Comparison of ENCODE assay signal across 10 cellular contexts in the genomic region with DNA sequence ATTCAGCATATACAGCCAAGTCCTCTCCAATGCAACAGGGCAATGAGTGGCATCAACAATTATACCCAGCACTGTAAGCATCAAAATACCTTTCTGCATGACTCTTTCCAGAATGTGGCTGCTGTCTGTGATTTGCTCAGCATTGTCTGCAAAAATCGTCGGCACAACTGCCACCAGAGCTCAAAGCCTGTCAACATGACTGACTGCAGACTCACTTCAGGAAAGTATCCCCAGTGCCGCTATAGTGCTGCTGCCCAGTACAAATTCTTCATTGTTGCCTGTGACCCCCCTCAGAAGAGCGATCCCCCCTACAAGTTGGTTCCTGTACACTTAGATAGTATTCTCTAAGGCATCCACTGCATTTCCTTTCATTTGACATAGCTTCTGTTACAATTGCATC. TPM values are rescaled to one million over a fixed set of nuclear protein-coding genes. Genes with fewer than 3 reads are reported as not detected.
DNase-seq lines count a peak whose midpoint lies in the region; ATAC-seq, FAIRE-seq and TF ChIP-seq lines count a peak whose summit lies in the region.
"Had no signal": no experiment of that assay in that cellular context is flagged by ENCODE, and none has a peak within 500 bp of the region (broad histone marks: within the 10 kb centered on the region; RNA-seq: fewer than 3 reads in every experiment).

No MANE protein-coding gene starts in this region.

- H3K4me1 ChIP-seq in skeletal muscle tissue (ENCODE audit: control insufficient read depth in 3 of 3, insufficient read depth in 3 of 3, low read length in 3 of 3) = no peaks in the 10 kb centered on the region

- no peak for TF ChIP-seq CTCF in WTC11 (IDR thresholded peaks at IDR 0.05)

- peak overlapping the region in 2 of 3 donors; percentile 40 to 46 for H3K4me3 ChIP-seq in skeletal muscle tissue (ENCODE audit: low read length in 3 of 3)

- FAIRE-seq in GM12892 (lab: Jason Lieb, UNC) = peak; percentile 94
- FAIRE-seq: bronchial epithelial cell had no signal

- POLR2A ChIA-PET in WTC11 (lab: Charles Lee) = no interaction called here

- H3K4me3 Mint-ChIP-seq in WTC11 = no peak overlapping the region; the same call in 1 of the 2 replicates

- intact Hi-C loops in left ventricle myocardium superior (cut with micrococcal nuclease) = no loop called here

- 0 out of 2 replicates have a peak, but pooled peaks have one; percentile 28 for TF ChIP-seq POLR2A in GM12892 (IDR thresholded peaks at IDR 0.05; ENCODE audit: low read depth, low read length)

- H3K36me3 Mint-ChIP-seq in WTC11 = no peaks in the 10 kb centered on the region

- H3K36me3 ChIP-seq in skeletal muscle tissue (ENCODE audit: control insufficient read depth in 3 of 3, insufficient read depth in 3 of 3, low read length in 3 of 3) = no peaks in the 10 kb centered on the region

- CTCF ChIA-PET in WTC11 (lab: Charles Lee) = interaction anchor here (0.8 to 2.9 kb wide), 6 partner anchors 24 to 189 kb away, joined by 3 to 16 read pairs (median 4); no protein-coding TSS in a partner anchor

- peak overlapping the region in 1 of 3 donors; percentile 30 for H3K9ac ChIP-seq in skeletal muscle tissue (ENCODE audit: low read depth in 1 of 3, low read length in 3 of 3)

- no peaks in the 10 kb centered on the region for H3K9me3 ChIP-seq in skeletal muscle tissue (ENCODE audit: control insufficient read depth in 3 of 3, low read length in 3 of 3)

- peaks cover 0 to 7% (median 0%) of the 10 kb centered on the region in 3 donors for H3K27me3 ChIP-seq in skeletal muscle tissue (ENCODE audit: control insufficient read depth in 3 of 3, insufficient read depth in 3 of 3, low read length in 3 of 3)

- peak overlapping the region; percentile 57 for H3K27ac ChIP-seq in skeletal muscle tissue (ENCODE audit: low read depth, low read length)

- peaks cover 56% of the 10 kb centered on the region for H3K4me1 Mint-ChIP-seq in WTC11

- peak overlapping the region; percentile 54 for H3K27ac Mint-ChIP-seq in WTC11

- H3K9me3 Mint-ChIP-seq in WTC11 = no peaks in the 10 kb centered on the region

- ATAC-seq in WTC11 (no peak), left ventricle myocardium superior (peak; percentile 49), GM19023 (IDR thresholded peaks at IDR 0.05; ENCODE audit: unreplicated experiment) (no peak)

- DNase-seq in GM12892 (ENCODE audit: insufficient read length) = no peak
- DNase-seq in WTC11 (ENCODE audit: low spot score) = no peak
- DNase-seq in left ventricle myocardium superior = no peak
- no peak for DNase-seq in NCI-H524 (lab: John Stamatoyannopoulos, UW)
- DNase-seq in NCI-H1092 (lab: John Stamatoyannopoulos, UW) = no peak
- no peak for DNase-seq in DMS114 treated with DMSO at 0.1 percent for 48 hours (lab: John Stamatoyannopoulos, UW; ENCODE audit: unreplicated experiment)
- DNase-seq: stimulated activated CD4-positive, alpha-beta T cell treated with anti-CD3 and anti-CD28 coated beads, Interleukin-4, amount 100 ng/mL, for 4 hours had no signal

- no peaks in the 10 kb centered on the region; the same call in 1 of the 2 replicates for H3K27me3 Mint-ChIP-seq in WTC11 (ENCODE audit: low read depth)

TF ChIP-seq in WTC11, 78 proteins besides CTCF, POLR2A, EP300 and RAD21:
- TF ChIP-seq ZNF317 (CRISPR knock-in tag; IDR thresholded peaks at IDR 0.05; ENCODE audit: borderline replicate concordance, low read depth) (peak; percentile 68), GRHL2 (CRISPR knock-in tag; IDR thresholded peaks at IDR 0.05; ENCODE audit: insufficient replicate concordance, severe bottlenecking) (no peak)

RNA-seq across cellular contexts. Expression of gene RNASE6, which starts 0.7 kb away (rescaled TPM):
- 19.3 TPM for polyA plus RNA-seq in GM12892 (2012; ENCODE audit: missing spikeins)
- total RNA-seq in WTC11 (2021) (0.18 to 0.37 TPM (median 0.18 TPM) in 3 replicates), left ventricle myocardium superior (6.1 TPM), skeletal muscle tissue (5.2 TPM)
- total RNA-seq: bronchial epithelial cell had no signal

RNA-seq across cellular contexts. Expression of gene EDDM3B, which starts 13.6 kb away (rescaled TPM):
- polyA plus RNA-seq in GM12892 (2012; ENCODE audit: missing spikeins) = not detected
- total RNA-seq in WTC11 (2021) (not detected in 3 replicates), left ventricle myocardium superior (not detected), skeletal muscle tissue (not detected)
- total RNA-seq: bronchial epithelial cell had no signal

RNA-seq across cellular contexts. Expression of gene RNASE1, which starts 20.8 kb away (rescaled TPM):
- polyA plus RNA-seq in GM12892 (2012; ENCODE audit: missing spikeins) = not detected
- 3.4 to 6.2 TPM (median 4.7 TPM) in 3 replicates for total RNA-seq in WTC11 (2021)
- total RNA-seq in left ventricle myocardium superior = 283 TPM
- 113 TPM for total RNA-seq in skeletal muscle tissue
- total RNA-seq: bronchial epithelial cell had no signal

RNA-seq across cellular contexts. Expression of gene EDDM3A, which starts 36.1 kb away (rescaled TPM):
- polyA plus RNA-seq in GM12892 (2012; ENCODE audit: missing spikeins) = not detected
- total RNA-seq in WTC11 (2021) (0.20 TPM in 1 of 3 replicates, not detected in the others), left ventricle myocardium superior (not detected), skeletal muscle tissue (not detected)
- total RNA-seq: bronchial epithelial cell had no signal

Comparison
In these comparisons a context has a peak if more than half of its experiments do, and no peak if none do; other contexts are left out.
1. RNA of gene RNASE1, which starts 20.8 kb away (total RNA-seq): 283 TPM in left ventricle myocardium superior (single experiment) and 113 TPM in skeletal muscle tissue (single experiment); 3.4 to 6.2 TPM in WTC11; every median in the first group is over 10 times any median in the second.